ENCODE assay signal across 8 cellular contexts in the genomic region with DNA sequence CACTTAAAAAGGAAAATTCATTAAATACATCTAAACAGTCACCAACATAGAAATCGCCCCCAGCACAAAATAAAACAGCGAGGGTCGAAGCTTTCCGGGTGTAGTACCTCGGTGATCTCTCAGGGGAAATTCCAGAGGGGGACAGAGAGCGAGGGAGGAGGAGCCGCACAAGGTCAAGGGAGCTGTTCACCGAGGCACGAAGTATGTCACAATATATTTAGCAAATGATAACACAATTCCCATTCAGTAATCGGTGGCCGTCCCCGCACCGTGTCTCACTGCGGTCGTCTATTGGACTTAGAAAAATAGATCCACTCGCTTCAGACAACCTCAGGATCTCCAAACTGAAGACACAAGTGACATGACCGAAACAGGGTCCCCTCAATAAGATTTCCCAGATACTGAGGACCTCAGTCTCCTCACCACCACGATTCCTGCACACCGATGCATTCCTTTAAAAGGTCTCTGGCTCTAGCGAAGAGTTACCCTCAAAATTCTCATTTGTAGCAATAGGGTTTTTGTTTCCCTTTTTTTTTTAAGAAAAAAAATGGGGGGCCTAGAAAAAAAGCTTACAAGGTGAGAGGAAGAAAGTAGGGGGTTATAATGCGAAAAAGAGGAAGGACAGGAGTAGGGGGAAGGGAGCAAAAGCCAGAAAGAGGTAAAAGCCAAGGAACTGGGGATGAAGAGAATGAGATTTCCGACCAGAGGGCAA. TPM values are rescaled to one million over a fixed set of nuclear protein-coding genes. Genes with fewer than 3 reads are reported as not detected.
DNase-seq lines count a peak whose midpoint lies in the region; ATAC-seq and TF ChIP-seq lines count a peak whose summit lies in the region.

No MANE protein-coding gene starts in this region.

- H3K27me3 Mint-ChIP-seq in WTC11 (ENCODE audit: low read depth) (peaks cover 18% of the 10 kb centered on the region), neural crest cell (ENCODE audit: low read depth) (peaks cover 4% of the 10 kb centered on the region)

- POLR2A ChIA-PET in WTC11 (lab: Charles Lee) = interaction anchor here (0.7 to 1.0 kb wide), 2 partner anchors 59 to 73 kb away, joined by 3 to 5 read pairs; no protein-coding TSS in a partner anchor

- H3K4me1 ChIP-seq in gastroesophageal sphincter = peaks cover 2 to 44% (median 5%) of the 10 kb centered on the region in 3 donors

- H3K4me3 ChIP-seq in MG63 (peak overlapping the region; percentile 61), gastroesophageal sphincter (peak overlapping the region; percentile 68 to 96)

- WGBS in gastroesophageal sphincter (ENCODE audit: low coverage in 1 of 2), 2 donors = 14 to 18% methylated on average over 16 to 21 of the region's 22 CpGs

- H3K27me3 ChIP-seq in MG63 (no peaks in the 10 kb centered on the region), gastroesophageal sphincter (no peaks in the 10 kb centered on the region)

- no peak for TF ChIP-seq EP300 in gastroesophageal sphincter (IDR thresholded peaks at IDR 0.05)

- DNase-seq in EL = peak; percentile 68
- DNase-seq in MG63 = peak; percentile 49
- DNase-seq in WTC11 (ENCODE audit: low spot score) = peak; percentile 43
- peak; percentile 29 for DNase-seq in neural crest cell (ENCODE audit: low read depth, low spot score)

- H3K4me3 Mint-ChIP-seq in WTC11 (peak overlapping the region; percentile 84), neural crest cell (peak overlapping the region; percentile 97)

- CTCF ChIA-PET in WTC11 (lab: Charles Lee) = interaction anchor here (0.6 to 1.4 kb wide), 6 partner anchors 8 to 206 kb away, joined by 3 to 12 read pairs (median 4); a partner anchor contains a TSS

- H3K9me3 Mint-ChIP-seq in WTC11 (no peaks in the 10 kb centered on the region), neural crest cell (no peaks in the 10 kb centered on the region)

- ATAC-seq in WTC11 = peak; percentile 67
- no peak for ATAC-seq in gastroesophageal sphincter
- ATAC-seq in GM21619 (IDR thresholded peaks at IDR 0.05; ENCODE audit: unreplicated experiment) = no peak
- ATAC-seq in HG03571 (IDR thresholded peaks at IDR 0.05; ENCODE audit: unreplicated experiment) = no peak
- no peak for ATAC-seq in HG02610 (IDR thresholded peaks at IDR 0.05; ENCODE audit: unreplicated experiment)

- H3K4me1 Mint-ChIP-seq in WTC11 (peaks cover 12% of the 10 kb centered on the region), neural crest cell (peaks cover 31% of the 10 kb centered on the region)

- peak overlapping the region in 3 of 4 donors; percentile 88 to 92 (median 91) for H3K27ac ChIP-seq in gastroesophageal sphincter

- no peak for TF ChIP-seq POLR2A in gastroesophageal sphincter (IDR thresholded peaks at IDR 0.05)

- H3K36me3 Mint-ChIP-seq in WTC11 (no peaks in the 10 kb centered on the region), neural crest cell (ENCODE audit: low read depth) (no peaks in the 10 kb centered on the region)

- H3K27ac Mint-ChIP-seq in WTC11 = no peak overlapping the region
- H3K27ac Mint-ChIP-seq in neural crest cell (ENCODE audit: unreplicated experiment) = no peak overlapping the region

- peaks cover 28% of the 10 kb centered on the region for H3K36me3 ChIP-seq in MG63
- peaks cover 0 to 12% of the 10 kb centered on the region in 2 donors for H3K36me3 ChIP-seq in gastroesophageal sphincter

- no peak for TF ChIP-seq CTCF in WTC11 (IDR thresholded peaks at IDR 0.05)
- TF ChIP-seq CTCF in gastroesophageal sphincter (IDR thresholded peaks at IDR 0.05) = peak in 1 of 4 experiments; percentile 15
- TF ChIP-seq CTCF in neural crest cell (conservative IDR thresholded peaks at IDR 0.05) = peak; percentile 24

- H3K9me3 ChIP-seq in MG63 (no peaks in the 10 kb centered on the region), gastroesophageal sphincter (no peaks in the 10 kb centered on the region)

TF ChIP-seq in WTC11, 78 proteins besides CTCF, POLR2A, EP300 and RAD21 (continues in another document):
- TF ChIP-seq, protein P1, sequence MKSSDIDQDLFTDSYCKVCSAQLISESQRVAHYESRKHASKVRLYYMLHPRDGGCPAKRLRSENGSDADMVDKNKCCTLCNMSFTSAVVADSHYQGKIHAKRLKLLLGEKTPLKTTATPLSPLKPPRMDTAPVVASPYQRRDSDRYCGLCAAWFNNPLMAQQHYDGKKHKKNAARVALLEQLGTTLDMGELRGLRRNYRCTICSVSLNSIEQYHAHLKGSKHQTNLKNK (CRISPR knock-in tag; IDR thresholded peaks at IDR 0.05) = no peak
- no peak for TF ChIP-seq FOXP1 (CRISPR knock-in tag; IDR thresholded peaks at IDR 0.05; ENCODE audit: borderline replicate concordance)
- TF ChIP-seq, protein P2, sequence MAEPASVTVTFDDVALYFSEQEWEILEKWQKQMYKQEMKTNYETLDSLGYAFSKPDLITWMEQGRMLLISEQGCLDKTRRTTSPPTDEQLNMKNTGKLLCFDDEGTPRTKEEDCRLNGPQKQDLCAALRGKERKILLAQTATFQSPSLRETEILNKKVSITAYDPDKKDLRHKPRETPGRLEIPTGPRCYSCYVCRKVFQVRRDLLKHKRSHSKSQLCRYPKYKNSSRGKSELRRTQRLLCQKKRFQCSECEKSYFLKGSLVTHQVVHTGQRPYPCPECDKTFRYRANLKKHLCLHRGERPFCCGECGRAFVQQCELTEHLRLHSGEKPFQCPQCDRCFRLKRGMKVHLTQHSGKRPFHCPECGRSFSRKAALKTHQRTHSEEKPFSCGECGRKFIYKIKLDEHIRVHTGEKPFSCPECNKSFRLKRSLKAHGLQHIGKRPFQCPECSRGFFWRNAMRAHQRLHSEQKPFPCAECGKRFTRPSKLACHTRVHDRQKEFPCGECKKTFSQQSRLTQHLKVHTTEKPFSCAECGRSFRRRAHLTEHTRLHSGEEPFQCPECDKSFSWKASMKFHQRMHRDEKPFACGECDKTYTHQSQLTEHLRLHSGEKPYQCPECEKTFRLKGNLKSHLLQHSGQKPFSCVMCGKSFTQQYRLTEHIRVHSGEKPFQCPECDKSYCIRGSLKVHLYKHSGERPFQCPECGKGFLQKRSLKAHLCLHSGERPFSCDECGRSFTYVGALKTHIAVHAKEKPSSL (CRISPR knock-in tag; conservative IDR thresholded peaks at IDR 0.05) = no peak
- TF ChIP-seq, protein P3, sequence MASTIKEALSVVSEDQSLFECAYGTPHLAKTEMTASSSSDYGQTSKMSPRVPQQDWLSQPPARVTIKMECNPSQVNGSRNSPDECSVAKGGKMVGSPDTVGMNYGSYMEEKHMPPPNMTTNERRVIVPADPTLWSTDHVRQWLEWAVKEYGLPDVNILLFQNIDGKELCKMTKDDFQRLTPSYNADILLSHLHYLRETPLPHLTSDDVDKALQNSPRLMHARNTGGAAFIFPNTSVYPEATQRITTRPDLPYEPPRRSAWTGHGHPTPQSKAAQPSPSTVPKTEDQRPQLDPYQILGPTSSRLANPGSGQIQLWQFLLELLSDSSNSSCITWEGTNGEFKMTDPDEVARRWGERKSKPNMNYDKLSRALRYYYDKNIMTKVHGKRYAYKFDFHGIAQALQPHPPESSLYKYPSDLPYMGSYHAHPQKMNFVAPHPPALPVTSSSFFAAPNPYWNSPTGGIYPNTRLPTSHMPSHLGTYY (CRISPR knock-in tag; IDR thresholded peaks at IDR 0.05) = no peak
- TF ChIP-seq IRF2 (CRISPR knock-in tag; IDR thresholded peaks at IDR 0.05; ENCODE audit: borderline replicate concordance, low read depth) = no peak
- no peak for TF ChIP-seq ZNF671 (CRISPR knock-in tag; IDR thresholded peaks at IDR 0.05)
- TF ChIP-seq, protein P4, sequence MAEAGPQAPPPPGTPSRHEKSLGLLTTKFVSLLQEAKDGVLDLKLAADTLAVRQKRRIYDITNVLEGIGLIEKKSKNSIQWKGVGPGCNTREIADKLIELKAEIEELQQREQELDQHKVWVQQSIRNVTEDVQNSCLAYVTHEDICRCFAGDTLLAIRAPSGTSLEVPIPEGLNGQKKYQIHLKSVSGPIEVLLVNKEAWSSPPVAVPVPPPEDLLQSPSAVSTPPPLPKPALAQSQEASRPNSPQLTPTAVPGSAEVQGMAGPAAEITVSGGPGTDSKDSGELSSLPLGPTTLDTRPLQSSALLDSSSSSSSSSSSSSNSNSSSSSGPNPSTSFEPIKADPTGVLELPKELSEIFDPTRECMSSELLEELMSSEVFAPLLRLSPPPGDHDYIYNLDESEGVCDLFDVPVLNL (CRISPR knock-in tag; IDR thresholded peaks at IDR 0.05; ENCODE audit: borderline replicate concordance, low read depth) = no peak
- no peak for TF ChIP-seq ZNF263 (CRISPR knock-in tag; IDR thresholded peaks at IDR 0.05; ENCODE audit: low read depth)
- no peak for TF ChIP-seq SP1 (CRISPR knock-in tag; conservative IDR thresholded peaks at IDR 0.05)
- no peak for TF ChIP-seq ZNF396 (CRISPR knock-in tag; IDR thresholded peaks at IDR 0.05; ENCODE audit: borderline replicate concordance)
- TF ChIP-seq GRHL2 (CRISPR knock-in tag; IDR thresholded peaks at IDR 0.05; ENCODE audit: insufficient replicate concordance, severe bottlenecking) = no peak
- TF ChIP-seq TEAD4 (CRISPR knock-in tag; IDR thresholded peaks at IDR 0.05) = no peak

RNA-seq across cellular contexts. Expression of a gene that starts 1.1 kb away (rescaled TPM):
- total RNA-seq in MG63 (2014; rRNA removed; shearing (Covaris generic); ENCODE audit: low replicate concordance) = 17.9 and 27.2 TPM in 2 replicates
- total RNA-seq in WTC11 (2021) (13.5 to 15.1 TPM (median 14.3 TPM) in 3 replicates), gastroesophageal sphincter (10 to 100 TPM; 48.1 to 66.6 (median 53.3) TPM), neural crest cell (28.5 and 30.3 TPM in 2 replicates)
